Comparison of ENCODE assay signal across 13 cellular contexts in the genomic region with DNA sequence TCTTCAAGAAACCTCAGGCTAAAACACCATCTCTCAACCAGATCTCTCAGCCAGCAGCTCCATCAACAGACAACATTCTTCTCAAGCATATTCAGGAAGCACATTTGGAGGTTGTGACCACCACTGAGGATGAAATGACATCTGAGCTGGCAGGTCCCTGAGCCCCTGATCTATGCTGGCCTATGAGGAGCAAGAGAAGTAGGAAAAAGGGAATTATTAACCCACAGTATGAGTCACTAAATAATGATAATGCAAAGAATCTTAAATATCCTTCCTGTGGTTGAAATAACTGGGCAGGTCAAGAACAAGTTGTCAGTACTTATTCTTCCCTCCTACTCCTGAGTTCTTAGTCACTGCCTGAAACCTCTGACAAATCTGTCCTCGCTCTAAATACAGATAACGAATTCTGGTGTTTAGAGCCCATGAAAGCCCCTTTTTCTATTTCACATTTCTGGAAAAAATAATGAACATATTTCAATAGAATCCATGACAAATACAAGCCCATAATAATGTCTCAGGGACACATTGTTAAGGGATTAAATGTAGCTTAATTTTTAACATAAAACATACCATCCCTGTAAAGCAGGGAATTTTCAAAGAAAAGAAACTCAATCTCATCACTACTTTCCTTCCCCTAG.
DNase-seq lines count a peak whose midpoint lies in the region; ATAC-seq and TF ChIP-seq lines count a peak whose summit lies in the region.
"Had no signal": no experiment of that assay in that cellular context is flagged by ENCODE, and none has a peak within 500 bp of the region (broad histone marks: within the 10 kb centered on the region; RNA-seq: fewer than 3 reads in every experiment).

No MANE protein-coding gene starts in this region.

- H3K27me3 ChIP-seq in Peyer's patch = no peaks in the 10 kb centered on the region
- H3K27me3 ChIP-seq: ovary, transverse colon had no signal

- H3K27ac Mint-ChIP-seq in activated CD4-positive, alpha-beta T cell treated with anti-CD3 and anti-CD28 coated beads for 36 hours = no peak overlapping the region

- DNase-seq in EL = peak; percentile 98
- peak; percentile 1 for DNase-seq in RKO (ENCODE audit: low spot score)
- peak; percentile 98 for DNase-seq in fibroblast of gingiva (ENCODE audit: low read depth)
- DNase-seq in renal cortical epithelial cell (ENCODE audit: low read depth) = peak; percentile 100
- no peak for DNase-seq in Peyer's patch
- DNase-seq in GM19240 (ENCODE audit: insufficient read length, low spot score) = no peak
- no peak for DNase-seq in activated CD4-positive, alpha-beta T cell treated with anti-CD3 and anti-CD28 coated beads for 36 hours
- DNase-seq: activated T-cell treated with anti-CD3 and anti-CD28 coated beads, Interleukin-2, amount 50 U/mL, for 1 hour; cerebellar nuclear complex; NCI-H82; ovary; transverse colon had no signal

- H3K36me3 Mint-ChIP-seq in activated CD4-positive, alpha-beta T cell treated with anti-CD3 and anti-CD28 coated beads for 36 hours (ENCODE audit: low read depth) = no peaks in the 10 kb centered on the region

- H3K9me3 Mint-ChIP-seq in activated CD4-positive, alpha-beta T cell treated with anti-CD3 and anti-CD28 coated beads for 36 hours (ENCODE audit: low read depth) = no peaks in the 10 kb centered on the region

- POLR2A ChIA-PET in activated CD4-positive, alpha-beta T cell treated with anti-CD3 and anti-CD28 coated beads for 36 hours (lab: Charles Lee) = no interaction called here

- no peaks in the 10 kb centered on the region for H3K36me3 ChIP-seq in Peyer's patch
- H3K36me3 ChIP-seq: ovary, transverse colon had no signal

- CTCF ChIA-PET in activated CD4-positive, alpha-beta T cell treated with anti-CD3 and anti-CD28 coated beads for 36 hours (lab: Charles Lee) = no interaction called here

- H3K4me3 ChIP-seq in Peyer's patch = no peak overlapping the region
- H3K4me3 ChIP-seq: ovary, transverse colon had no signal

- no peaks in the 10 kb centered on the region for H3K4me1 ChIP-seq in Peyer's patch
- H3K4me1 ChIP-seq: transverse colon had no signal

- intact Hi-C loops in activated CD4-positive, alpha-beta T cell treated with anti-CD3 and anti-CD28 coated beads for 36 hours (cut with DNase I, micrococcal nuclease) = no loop called here

- no peak for TF ChIP-seq POLR2A in Peyer's patch (IDR thresholded peaks at IDR 0.05)

- H3K4me3 Mint-ChIP-seq in activated CD4-positive, alpha-beta T cell treated with anti-CD3 and anti-CD28 coated beads for 36 hours = no peak overlapping the region

- H3K9me3 ChIP-seq in Peyer's patch = no peaks in the 10 kb centered on the region
- H3K9me3 ChIP-seq: ovary, transverse colon had no signal

- no peaks in the 10 kb centered on the region for H3K4me1 Mint-ChIP-seq in activated CD4-positive, alpha-beta T cell treated with anti-CD3 and anti-CD28 coated beads for 36 hours

- H3K27ac ChIP-seq in Peyer's patch = no peak overlapping the region
- H3K27ac ChIP-seq: ovary, transverse colon had no signal

- no peak for ATAC-seq in HG03457 (IDR thresholded peaks at IDR 0.05; ENCODE audit: unreplicated experiment)
- no peak for ATAC-seq in activated CD4-positive, alpha-beta T cell treated with anti-CD3 and anti-CD28 coated beads for 36 hours

- no peak for TF ChIP-seq CTCF in Peyer's patch (IDR thresholded peaks at IDR 0.05)

- no peaks in the 10 kb centered on the region for H3K27me3 Mint-ChIP-seq in activated CD4-positive, alpha-beta T cell treated with anti-CD3 and anti-CD28 coated beads for 36 hours

Comparison
In these comparisons a context has a peak if more than half of its experiments do, and no peak if none do; other contexts are left out.
1. DNase-seq: peak in EL (single experiment), RKO (single experiment), fibroblast of gingiva (single experiment) and renal cortical epithelial cell (single experiment); none in Peyer's patch (0 of 3), GM19240 (single experiment) and activated CD4-positive, alpha-beta T cell treated with anti-CD3 and anti-CD28 coated beads for 36 hours (single experiment).